2 cellular contexts compared by ENCODE assay signal in genomic region chr4:5018603-5019002, GRCh38.
TF ChIP-seq lines count a peak whose summit lies in the region.

No MANE protein-coding gene starts in this region.

TF ChIP-seq in IMR-90, 13 proteins besides CTCF, POLR2A, EP300 and RAD21:
- TF ChIP-seq MAZ (IDR thresholded peaks at IDR 0.05; ENCODE audit: borderline replicate concordance, low read depth, low read length) (no peak), MXI1 (IDR thresholded peaks at IDR 0.05; ENCODE audit: borderline replicate concordance, low read depth, low read length) (no peak), MAFK (IDR thresholded peaks at IDR 0.05; ENCODE audit: low read depth, low read length) (no peak), USF2 (IDR thresholded peaks at IDR 0.05; ENCODE audit: low read depth, low read length) (no peak), CHD1 (IDR thresholded peaks at IDR 0.05; ENCODE audit: low read depth, low read length) (no peak), CEBPB (IDR thresholded peaks at IDR 0.05; ENCODE audit: low read depth, low read length) (no peak), NFE2L2 (IDR thresholded peaks at IDR 0.05; ENCODE audit: low read depth, low read length) (no peak), ELK1 (IDR thresholded peaks at IDR 0.05; ENCODE audit: borderline replicate concordance, low read depth, low read length) (no peak), RFX5 (IDR thresholded peaks at IDR 0.05; ENCODE audit: low read depth, low read length) (no peak), FOS (IDR thresholded peaks at IDR 0.05; ENCODE audit: low read depth, low read length) (no peak), RCOR1 (IDR thresholded peaks at IDR 0.05; ENCODE audit: insufficient replicate concordance, low read length) (no peak), SMC3 (IDR thresholded peaks at IDR 0.05; ENCODE audit: low read depth, low read length) (no peak), BHLHE40 (IDR thresholded peaks at IDR 0.05; ENCODE audit: low read depth, low read length) (no peak)

TF ChIP-seq in K562, 482 proteins besides CTCF, POLR2A, EP300 and RAD21:
- peak; percentile 13 for TF ChIP-seq RBM25 (IDR thresholded peaks at IDR 0.05; ENCODE audit: low read depth, low read length, severe bottlenecking)
- TF ChIP-seq CBFB (CRISPR knock-in tag; IDR thresholded peaks at IDR 0.05): no peak
